28 cellular contexts compared by ENCODE assay signal in the genomic region with DNA sequence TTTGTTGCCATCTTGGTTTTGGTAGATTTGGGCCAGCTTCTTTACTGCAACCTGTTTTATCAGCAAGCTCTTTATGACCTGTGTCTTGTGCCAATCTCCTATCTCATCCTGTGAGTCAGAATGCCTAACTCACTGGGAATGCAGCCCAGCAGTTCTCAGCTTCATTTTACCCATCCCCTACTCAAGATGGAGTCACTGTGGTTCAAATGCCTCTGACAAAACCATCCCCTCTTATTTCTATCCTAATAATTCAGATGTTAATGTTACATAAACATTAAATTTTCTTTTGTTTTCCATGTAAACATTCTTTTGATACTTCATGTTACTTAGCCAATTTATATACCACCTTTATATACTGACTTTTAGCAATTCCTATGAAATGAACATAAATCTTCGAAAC.
DNase-seq lines count a peak whose midpoint lies in the region; ATAC-seq, FAIRE-seq and TF ChIP-seq lines count a peak whose summit lies in the region.
"Had no signal": no experiment of that assay in that cellular context is flagged by ENCODE, and none has a peak within 500 bp of the region (broad histone marks: within the 10 kb centered on the region; RNA-seq: fewer than 3 reads in every experiment).

No MANE protein-coding gene starts in this region.

- BruUV-seq in mammary epithelial cell (replicated peaks; lab: Mats Ljungman, UMichigan) (no TSS peak), MCF 10A (replicated peaks; lab: Mats Ljungman, UMichigan) (no TSS peak)

- H3K4me1 Mint-ChIP-seq in MCF 10A (ENCODE audit: insufficient read depth, unreplicated experiment) = peaks cover 8% of the 10 kb centered on the region
- no peaks in the 10 kb centered on the region for H3K4me1 Mint-ChIP-seq in stimulated activated naive B cell treated with anti-CD40 and anti-IgM and Interleukin-4, amounts not matched to agents 10 μg/mL and 1 μg/mL and 100 μg/mL, for 72 hours
- H3K4me1 Mint-ChIP-seq: activated CD4-positive, alpha-beta T cell treated with anti-CD3 and anti-CD28 coated beads for 36 hours; activated naive CD4-positive, alpha-beta T cell treated with anti-CD3 and anti-CD28 coated beads, Interleukin-2, amount 50 U/mL, for 24 hours had no signal

- FAIRE-seq in bronchial epithelial cell (lab: Jason Lieb, UNC) (no peak), GM12891 (lab: Jason Lieb, UNC) (no peak)
- FAIRE-seq: colon, H1 had no signal

- ATAC-seq in GM21529 (IDR thresholded peaks at IDR 0.05; ENCODE audit: unreplicated experiment) = no peak
- ATAC-seq in stimulated activated naive B cell treated with anti-CD40 and anti-IgM and Interleukin-4, amounts not matched to agents 10 μg/mL and 1 μg/mL and 100 μg/mL, for 72 hours (replicated peaks) = no peak
- ATAC-seq: activated CD4-positive, alpha-beta T cell treated with anti-CD3 and anti-CD28 coated beads for 36 hours; heart left ventricle; left ventricle myocardium superior; Right ventricle myocardium inferior had no signal

- no peak overlapping the region for H3K27ac Mint-ChIP-seq in MCF 10A (ENCODE audit: low read depth, unreplicated experiment)
- no peak overlapping the region for H3K27ac Mint-ChIP-seq in stimulated activated naive B cell treated with anti-CD40 and anti-IgM and Interleukin-4, amounts not matched to agents 10 μg/mL and 1 μg/mL and 100 μg/mL, for 72 hours
- H3K27ac Mint-ChIP-seq: activated CD4-positive, alpha-beta T cell treated with anti-CD3 and anti-CD28 coated beads for 36 hours; activated naive CD4-positive, alpha-beta T cell treated with anti-CD3 and anti-CD28 coated beads, Interleukin-2, amount 50 U/mL, for 24 hours; activated T-helper 2 cell treated with anti-CD3 and anti-CD28 coated beads, Interferon-gamma antibody, Interleukin-2, Interleukin-4, amounts not matched to agents 10 μg/mL and 5 μg/mL and 100 μg/mL, durations not matched to agents 14 hours and 24 hours and 36 hours had no signal

- H3K4me3 Mint-ChIP-seq in MCF 10A (ENCODE audit: unreplicated experiment) = no peak overlapping the region
- H3K4me3 Mint-ChIP-seq in stimulated activated naive B cell treated with anti-CD40 and anti-IgM and Interleukin-4, amounts not matched to agents 10 μg/mL and 1 μg/mL and 100 μg/mL, for 72 hours = no peak overlapping the region
- H3K4me3 Mint-ChIP-seq: activated CD4-positive, alpha-beta T cell treated with anti-CD3 and anti-CD28 coated beads for 36 hours; activated naive CD4-positive, alpha-beta T cell treated with anti-CD3 and anti-CD28 coated beads, Interleukin-2, amount 50 U/mL, for 24 hours; neural crest cell had no signal

- H3K79me2 ChIP-seq in mammary epithelial cell (ENCODE audit: insufficient read depth, low read length) = no peaks in the 10 kb centered on the region
- H3K79me2 ChIP-seq: parathyroid adenoma had no signal

- H3K36me3 Mint-ChIP-seq in MCF 10A (ENCODE audit: insufficient read depth, unreplicated experiment) = no peaks in the 10 kb centered on the region
- H3K36me3 Mint-ChIP-seq in stimulated activated naive B cell treated with anti-CD40 and anti-IgM and Interleukin-4, amounts not matched to agents 10 μg/mL and 1 μg/mL and 100 μg/mL, for 72 hours = no peaks in the 10 kb centered on the region
- H3K36me3 Mint-ChIP-seq: activated naive CD4-positive, alpha-beta T cell treated with anti-CD3 and anti-CD28 coated beads, Interleukin-2, amount 50 U/mL, for 24 hours had no signal

- DNase-seq in mammary epithelial cell (peak; percentile 8), MCF 10A (ENCODE audit: unreplicated experiment) (no peak), SK-N-MC (ENCODE audit: low read depth, low spot score) (no peak), bronchial epithelial cell (ENCODE audit: low read depth) (peak; percentile 78), GM12891 (ENCODE audit: insufficient read length, low spot score) (no peak)
- DNase-seq in activated CD4-positive, alpha-beta T cell treated with anti-CD3 and anti-CD28 coated beads for 4 hours = no peak
- DNase-seq in stimulated activated naive B cell treated with anti-CD40 and anti-IgM and Interleukin-4, amounts not matched to agents 10 μg/mL and 1 μg/mL and 100 μg/mL, for 72 hours = no peak
- DNase-seq: 8988T; activated CD4-positive, alpha-beta T cell treated with anti-CD3 and anti-CD28 coated beads for 36 hours; activated T-cell treated with anti-CD3 and anti-CD28 coated beads for 4 hours; effector CD8-positive, alpha-beta T cell; foreskin fibroblast; heart left ventricle; islet precursor cell; left ventricle myocardium superior; NCI-H510A; retina; stimulated activated naive CD4-positive, alpha-beta T cell had no signal

- H3K4me2 ChIP-seq in mammary epithelial cell (ENCODE audit: insufficient read depth, low read depth, low read length) = no peak overlapping the region
- H3K4me2 ChIP-seq: KMS-11 had no signal

- intact Hi-C loops in mammary epithelial cell (cut with micrococcal nuclease) = no loop called here
- intact Hi-C loops in MCF 10A (cut with micrococcal nuclease) = no loop called here

- POLR2A ChIA-PET in MCF 10A (lab: Yijun Ruan, JAX) = no interaction called here

- no peak for TF ChIP-seq POLR2A in GM12891 (IDR thresholded peaks at IDR 0.05; ENCODE audit: low read depth, low read length)

- H2AFZ ChIP-seq in mammary epithelial cell (ENCODE audit: low read depth, low read length) = no peak overlapping the region
- H2AFZ ChIP-seq: parathyroid adenoma had no signal

- H3K9ac ChIP-seq in mammary epithelial cell (ENCODE audit: insufficient read depth, low read length) (no peak overlapping the region), SK-N-MC (ENCODE audit: insufficient read length) (no peak overlapping the region)
- H3K9ac ChIP-seq: KMS-11, parathyroid adenoma had no signal

- H3K4me3 ChIP-seq in mammary epithelial cell (replicated peaks in 1 of 3; ENCODE audit: insufficient read depth in 1 of 3, low read depth in 2 of 3, low read length in 3 of 3) = no peak overlapping the region
- H3K4me3 ChIP-seq in SK-N-MC = no peak overlapping the region
- no peak overlapping the region for H3K4me3 ChIP-seq in bronchial epithelial cell (ENCODE audit: low read depth, low read length)
- H3K4me3 ChIP-seq: heart left ventricle, suprapubic skin had no signal

- TF ChIP-seq CTCF in mammary epithelial cell (conservative IDR thresholded peaks at IDR 0.05 in 1 of 2, IDR thresholded peaks at IDR 0.05 in 1 of 2; ENCODE audit: extremely low read depth in 1 of 2, insufficient read depth in 1 of 2, low read depth in 1 of 2, low read length in 2 of 2) = no peak
- TF ChIP-seq CTCF in MCF 10A (IDR thresholded peaks at IDR 0.05; ENCODE audit: unreplicated experiment) = no peak
- no peak for TF ChIP-seq CTCF in bronchial epithelial cell (IDR thresholded peaks at IDR 0.05; ENCODE audit: insufficient read depth, low read length, severe bottlenecking)

- H3K27me3 ChIP-seq in mammary epithelial cell (ENCODE audit: insufficient read depth, low read length) = no peaks in the 10 kb centered on the region
- H3K27me3 ChIP-seq in bronchial epithelial cell (ENCODE audit: control insufficient read depth, insufficient read depth, low read length) = no peaks in the 10 kb centered on the region
- H3K27me3 ChIP-seq: heart left ventricle, suprapubic skin had no signal

- H3K36me3 ChIP-seq in mammary epithelial cell (ENCODE audit: insufficient read depth, low read length) (no peaks in the 10 kb centered on the region), SK-N-MC (ENCODE audit: insufficient read depth, low read length) (no peaks in the 10 kb centered on the region), bronchial epithelial cell (ENCODE audit: control insufficient read depth, insufficient read depth, low read length) (no peaks in the 10 kb centered on the region)
- H3K36me3 ChIP-seq: heart left ventricle, suprapubic skin had no signal

- H3K9me3 ChIP-seq in mammary epithelial cell (replicated peaks; ENCODE audit: insufficient read depth, low read length) = no peaks in the 10 kb centered on the region
- H3K9me3 ChIP-seq in SK-N-MC (ENCODE audit: low read depth, low read length) = no peaks in the 10 kb centered on the region
- H3K9me3 ChIP-seq: suprapubic skin had no signal

- H4K20me1 ChIP-seq in mammary epithelial cell (ENCODE audit: insufficient read depth, low read length) = no peaks in the 10 kb centered on the region

- dilution Hi-C loops in mammary epithelial cell (cut with HindIII; ENCODE audit: low sequenced_read_pairs) = no loop called here

- in situ Hi-C loops in mammary epithelial cell (cut with MboI; ENCODE audit: low sequenced_read_pairs in 2 of 2) = no loop called here

- CTCF ChIA-PET in mammary epithelial cell (lab: Charles Lee; ENCODE audit: low non-redundant PET) (no interaction called here), MCF 10A (lab: Yijun Ruan, JAX) (interaction anchor here (0.6 kb wide), 1 partner anchor 12 kb away, joined by 4 read pairs; no protein-coding TSS in a partner anchor)

- WGBS in mammary epithelial cell (ENCODE audit: low coverage, missing lambda C conversion rate) = 100% methylated on average over 1 of the region's 1 CpG

- no peaks in the 10 kb centered on the region for H3K9me3 Mint-ChIP-seq in MCF 10A (ENCODE audit: unreplicated experiment)
- H3K9me3 Mint-ChIP-seq in stimulated activated naive B cell treated with anti-CD40 and anti-IgM and Interleukin-4, amounts not matched to agents 10 μg/mL and 1 μg/mL and 100 μg/mL, for 72 hours = peaks cover 4 to 9% of the 10 kb centered on the region in 2 donors
- H3K9me3 Mint-ChIP-seq: activated naive CD4-positive, alpha-beta T cell treated with anti-CD3 and anti-CD28 coated beads, Interleukin-2, amount 50 U/mL, for 24 hours had no signal

- no peaks in the 10 kb centered on the region for H3K27me3 Mint-ChIP-seq in MCF 10A (ENCODE audit: insufficient read depth, unreplicated experiment)
- no peaks in the 10 kb centered on the region for H3K27me3 Mint-ChIP-seq in stimulated activated naive B cell treated with anti-CD40 and anti-IgM and Interleukin-4, amounts not matched to agents 10 μg/mL and 1 μg/mL and 100 μg/mL, for 72 hours
- H3K27me3 Mint-ChIP-seq: activated CD4-positive, alpha-beta T cell treated with anti-CD3 and anti-CD28 coated beads for 36 hours; activated naive CD4-positive, alpha-beta T cell treated with anti-CD3 and anti-CD28 coated beads, Interleukin-2, amount 50 U/mL, for 24 hours had no signal

- peaks cover 19% of the 10 kb centered on the region for H3K4me1 ChIP-seq in mammary epithelial cell (ENCODE audit: insufficient read depth, low read length)
- H3K4me1 ChIP-seq: parathyroid adenoma, suprapubic skin had no signal

- no peak overlapping the region for H3K27ac ChIP-seq in mammary epithelial cell (ENCODE audit: insufficient read depth, low read depth, low read length)
- H3K27ac ChIP-seq in SK-N-MC = 0 out of 2 replicates have a peak overlapping the region, but pooled peaks have one; percentile 28
- H3K27ac ChIP-seq: heart left ventricle, KMS-11, parathyroid adenoma, suprapubic skin had no signal

TF ChIP-seq in GM12891, 5 proteins besides CTCF, POLR2A, EP300 and RAD21:
- TF ChIP-seq PAX5 (IDR thresholded peaks at IDR 0.05; ENCODE audit: insufficient read depth, low read length, severe bottlenecking) (no peak), TAF1 (IDR thresholded peaks at IDR 0.05; ENCODE audit: low read depth, low read length) (no peak), POLR2AphosphoS5 (IDR thresholded peaks at IDR 0.05; ENCODE audit: low read depth, low read length) (no peak), SPI1 (IDR thresholded peaks at IDR 0.05; ENCODE audit: low read depth, low read length) (no peak)

Comparison
In these comparisons a context has a peak if more than half of its experiments do, and no peak if none do; other contexts are left out.
1. DNase-seq: peak in mammary epithelial cell (single experiment) and bronchial epithelial cell (single experiment); none in MCF 10A (single experiment), SK-N-MC (single experiment), GM12891 (single experiment), activated CD4-positive, alpha-beta T cell treated with anti-CD3 and anti-CD28 coated beads for 4 hours (0 of 2) and stimulated activated naive B cell treated with anti-CD40 and anti-IgM and Interleukin-4, amounts not matched to agents 10 μg/mL and 1 μg/mL and 100 μg/mL, for 72 hours (single experiment).